Comparison of ENCODE assay signal across 25 cellular contexts in the genomic region with DNA sequence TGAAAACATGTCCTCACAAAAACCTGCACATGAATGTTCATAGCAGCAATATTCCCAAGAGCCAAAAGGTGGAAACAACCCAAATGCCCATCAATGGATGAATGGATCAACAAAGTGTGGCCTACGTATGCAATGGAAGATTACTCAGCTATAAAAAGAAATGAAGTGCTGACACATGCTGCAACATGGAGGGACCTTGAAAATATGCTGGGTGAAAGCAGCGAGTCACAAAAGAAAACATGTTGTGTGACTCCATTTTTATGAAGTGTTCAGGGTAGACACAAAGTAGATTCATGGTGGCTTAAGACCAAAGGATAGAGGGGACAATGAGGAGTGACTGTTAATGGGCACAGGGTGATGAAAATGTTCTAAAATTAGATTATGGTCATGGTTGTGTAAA. TPM values are rescaled to one million over a fixed set of nuclear protein-coding genes. Genes with fewer than 3 reads are reported as not detected.
DNase-seq lines count a peak whose midpoint lies in the region; ATAC-seq, FAIRE-seq and TF ChIP-seq lines count a peak whose summit lies in the region.
"Had no signal": no experiment of that assay in that cellular context is flagged by ENCODE, and none has a peak within 500 bp of the region (broad histone marks: within the 10 kb centered on the region; RNA-seq: fewer than 3 reads in every experiment).

No MANE protein-coding gene starts in this region.

- TF ChIP-seq CTCF in AG09309 (IDR thresholded peaks at IDR 0.05; ENCODE audit: control insufficient read depth, insufficient read depth, low read depth, low read length, missing control alignments): no peak
- TF ChIP-seq CTCF in bronchial epithelial cell (IDR thresholded peaks at IDR 0.05; ENCODE audit: insufficient read depth, low read length, severe bottlenecking): no peak
- no peak for TF ChIP-seq CTCF in GM10248 (IDR thresholded peaks at IDR 0.05; ENCODE audit: control extremely low read depth, extremely low read depth, low read depth, missing control alignments)

- CTCF ChIA-PET in GM10248 (lab: Yijun Ruan, JAX): interaction anchor here (1.2 kb wide), 1 partner anchor 9 kb away, joined by 3 read pairs; no protein-coding TSS in a partner anchor

- no peaks in the 10 kb centered on the region for H3K27me3 ChIP-seq in bronchial epithelial cell (ENCODE audit: control insufficient read depth, insufficient read depth, low read length)
- H3K27me3 ChIP-seq: BLaER1 treated with 17β-estradiol and CSF1 and Interleukin-3, amounts not matched to agents 10 nM and 100 nM; body of pancreas had no signal

- POLR2A ChIA-PET in GM10248 (lab: Yijun Ruan, JAX): no interaction called here

- DNase-seq in AG09309 (ENCODE audit: low read depth): peak; percentile 1
- peak; percentile 8 for DNase-seq in HCEC 1CT
- peak; percentile 67 for DNase-seq in bronchial epithelial cell (ENCODE audit: low read depth)
- peak; percentile 30 for DNase-seq in iris pigment epithelial cell (ENCODE audit: low read depth)
- DNase-seq in NCI-H2081 (lab: John Stamatoyannopoulos, UW): no peak
- DNase-seq in GM10248 (ENCODE audit: extremely low spot score): no peak
- DNase-seq: activated CD4-positive, alpha-beta T cell treated with anti-CD3 and anti-CD28 coated beads, Interleukin-2, amount 50 U/mL, for 48 hours; activated effector memory CD4-positive, alpha-beta T cell treated with Interleukin-2 at 50 U/mL for 16 hours; body of pancreas; effector CD8-positive, alpha-beta T cell; H7; Karpas-422; left cardiac atrium; NCI-H446; occipital lobe; T-helper 9 cell had no signal

- no peak for FAIRE-seq in bronchial epithelial cell (lab: Jason Lieb, UNC)

- H3K36me3 ChIP-seq in bronchial epithelial cell (ENCODE audit: control insufficient read depth, insufficient read depth, low read length): peaks cover 3% of the 10 kb centered on the region

- ATAC-seq in HG02678 (IDR thresholded peaks at IDR 0.05; ENCODE audit: unreplicated experiment) (no peak), HG02623 (IDR thresholded peaks at IDR 0.05; ENCODE audit: unreplicated experiment) (no peak)
- ATAC-seq: body of pancreas; stimulated activated effector memory CD8-positive, alpha-beta T cell treated with anti-CD3 and anti-CD28 coated beads, Interleukin-12 subunit alpha, Interleukin-12 subunit beta, amount 100 ng/mL, for 72 hours had no signal

- no peak overlapping the region for H3K4me3 ChIP-seq in AG09309 (ENCODE audit: control insufficient read depth, low read depth, low read length)
- H3K4me3 ChIP-seq in bronchial epithelial cell (ENCODE audit: low read depth, low read length): no peak overlapping the region
- H3K4me3 ChIP-seq: BLaER1 treated with 17β-estradiol and CSF1 and Interleukin-3, amounts not matched to agents 10 nM and 100 nM; body of pancreas; smooth muscle cell had no signal

RNA-seq across cellular contexts. Expression of gene CFAP100, which starts 37.7 kb away (rescaled TPM):
- not detected in 2 replicates for total RNA-seq in bronchial epithelial cell
- total RNA-seq: body of pancreas, esophagus mucosa, left cardiac atrium, mesenteric fat pad, OCI-LY7, smooth muscle cell, ureter had no signal

RNA-seq across cellular contexts. Expression of gene ZXDC, which starts 43.3 kb away (rescaled TPM):
- 21.9 and 23.3 TPM in 2 replicates for total RNA-seq in bronchial epithelial cell

Comparison
In these comparisons a context has a peak if more than half of its experiments do, and no peak if none do; other contexts are left out.
1. DNase-seq: peak in AG09309 (single experiment), HCEC 1CT (single experiment), bronchial epithelial cell (single experiment) and iris pigment epithelial cell (single experiment); none in NCI-H2081 (0 of 2) and GM10248 (single experiment).